In the genomic region with DNA sequence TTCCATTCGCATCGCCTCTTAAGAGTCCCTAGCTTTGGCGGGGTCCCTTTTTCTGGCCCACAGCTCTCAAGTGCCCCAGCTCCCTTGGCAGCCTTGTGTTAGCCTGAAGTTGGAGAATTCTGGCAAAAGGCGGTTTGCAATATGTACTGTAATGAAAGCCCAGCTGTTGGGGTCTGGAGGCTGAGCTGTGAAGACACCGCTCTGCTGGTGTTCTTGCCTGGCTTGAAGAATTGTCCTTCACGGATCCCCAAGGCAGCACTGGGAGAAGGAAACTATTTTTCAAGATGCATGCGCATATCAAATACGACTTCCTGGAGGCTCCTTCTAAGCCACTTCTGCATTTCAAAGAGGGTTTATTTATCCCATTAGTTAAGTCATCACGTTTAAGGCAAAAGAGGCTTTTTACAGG, we compare ENCODE assay signal across 1 cellular context.
TF ChIP-seq lines count a peak whose summit lies in the region.

No MANE protein-coding gene starts in this region.

TF ChIP-seq in IMR-90, 13 proteins besides CTCF, POLR2A, EP300 and RAD21:
- TF ChIP-seq RCOR1 (IDR thresholded peaks at IDR 0.05; ENCODE audit: insufficient replicate concordance, low read length) (no peak), CEBPB (IDR thresholded peaks at IDR 0.05; ENCODE audit: low read depth, low read length) (no peak), BHLHE40 (IDR thresholded peaks at IDR 0.05; ENCODE audit: low read depth, low read length) (no peak), NFE2L2 (IDR thresholded peaks at IDR 0.05; ENCODE audit: low read depth, low read length) (no peak), MXI1 (IDR thresholded peaks at IDR 0.05; ENCODE audit: borderline replicate concordance, low read depth, low read length) (no peak), RFX5 (IDR thresholded peaks at IDR 0.05; ENCODE audit: low read depth, low read length) (no peak), MAZ (IDR thresholded peaks at IDR 0.05; ENCODE audit: borderline replicate concordance, low read depth, low read length) (no peak), SMC3 (IDR thresholded peaks at IDR 0.05; ENCODE audit: low read depth, low read length) (no peak), CHD1 (IDR thresholded peaks at IDR 0.05; ENCODE audit: low read depth, low read length) (no peak), MAFK (IDR thresholded peaks at IDR 0.05; ENCODE audit: low read depth, low read length) (no peak), FOS (IDR thresholded peaks at IDR 0.05; ENCODE audit: low read depth, low read length) (no peak)
- TF ChIP-seq, protein P1, sequence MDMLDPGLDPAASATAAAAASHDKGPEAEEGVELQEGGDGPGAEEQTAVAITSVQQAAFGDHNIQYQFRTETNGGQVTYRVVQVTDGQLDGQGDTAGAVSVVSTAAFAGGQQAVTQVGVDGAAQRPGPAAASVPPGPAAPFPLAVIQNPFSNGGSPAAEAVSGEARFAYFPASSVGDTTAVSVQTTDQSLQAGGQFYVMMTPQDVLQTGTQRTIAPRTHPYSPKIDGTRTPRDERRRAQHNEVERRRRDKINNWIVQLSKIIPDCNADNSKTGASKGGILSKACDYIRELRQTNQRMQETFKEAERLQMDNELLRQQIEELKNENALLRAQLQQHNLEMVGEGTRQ (IDR thresholded peaks at IDR 0.05; ENCODE audit: low read depth, low read length): no peak
- TF ChIP-seq, protein P2, sequence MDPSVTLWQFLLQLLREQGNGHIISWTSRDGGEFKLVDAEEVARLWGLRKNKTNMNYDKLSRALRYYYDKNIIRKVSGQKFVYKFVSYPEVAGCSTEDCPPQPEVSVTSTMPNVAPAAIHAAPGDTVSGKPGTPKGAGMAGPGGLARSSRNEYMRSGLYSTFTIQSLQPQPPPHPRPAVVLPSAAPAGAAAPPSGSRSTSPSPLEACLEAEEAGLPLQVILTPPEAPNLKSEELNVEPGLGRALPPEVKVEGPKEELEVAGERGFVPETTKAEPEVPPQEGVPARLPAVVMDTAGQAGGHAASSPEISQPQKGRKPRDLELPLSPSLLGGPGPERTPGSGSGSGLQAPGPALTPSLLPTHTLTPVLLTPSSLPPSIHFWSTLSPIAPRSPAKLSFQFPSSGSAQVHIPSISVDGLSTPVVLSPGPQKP (IDR thresholded peaks at IDR 0.05; ENCODE audit: borderline replicate concordance, low read depth, low read length): no peak
